8 cellular contexts compared by ENCODE assay signal in the genomic region with DNA sequence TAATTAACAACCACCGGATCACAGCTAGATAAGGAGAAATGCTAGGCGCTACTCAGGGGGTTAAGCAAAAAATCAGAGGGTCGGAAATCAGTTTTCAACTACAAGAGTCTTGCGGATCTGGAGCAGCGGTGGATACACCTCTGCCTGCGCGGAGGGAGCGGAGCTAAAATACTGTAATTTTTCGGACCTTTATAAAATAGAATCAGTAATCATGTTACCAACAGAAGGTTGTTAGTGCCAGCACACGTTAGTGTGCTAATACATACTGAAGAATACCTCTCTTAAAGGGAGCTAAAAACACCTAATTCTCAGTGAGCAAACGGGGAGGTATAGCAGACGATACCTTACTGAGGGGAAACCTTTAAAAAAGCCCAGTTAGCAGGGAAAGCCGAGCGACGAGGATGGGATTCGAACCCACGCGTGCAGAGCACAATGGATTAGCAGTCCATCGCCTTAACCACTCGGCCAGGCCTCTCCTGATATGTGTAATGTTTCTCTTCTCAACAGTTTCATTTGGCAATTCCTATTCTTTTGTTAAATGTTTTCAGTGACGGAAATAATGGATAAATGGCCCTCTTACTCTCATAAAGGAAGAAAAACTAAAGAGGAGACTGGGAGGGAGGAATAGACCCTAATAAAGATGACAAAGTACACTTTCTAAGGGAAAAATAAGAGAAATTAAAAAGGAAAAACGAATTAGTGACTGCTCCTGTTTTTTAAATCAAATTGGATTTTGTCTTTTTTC. TPM values are rescaled to one million over a fixed set of nuclear protein-coding genes. Genes with fewer than 3 reads are reported as not detected.
A peak's percentile ranks its signal among the peaks of the same experiment; 100 is the strongest.
DNase-seq lines count a peak whose midpoint lies in the region; ATAC-seq lines count a peak whose summit lies in the region.

No MANE protein-coding gene starts in this region.

- peak overlapping the region; percentile 91 for H3K27ac Mint-ChIP-seq in memory B cell

- ATAC-seq in memory B cell (ENCODE audit: low read depth), result peak; percentile 75
- no peak for ATAC-seq in HG03469 (IDR thresholded peaks at IDR 0.05; ENCODE audit: unreplicated experiment)

- H3K4me1 Mint-ChIP-seq in memory B cell, result peaks cover 9% of the 10 kb centered on the region

- no peaks in the 10 kb centered on the region for H3K36me3 Mint-ChIP-seq in memory B cell

- peak; percentile 45 for DNase-seq in NK-92 treated with Interleukin-12 subunit alpha and Interleukin-12 subunit beta, amount 100 ng/mL, for 24 hours (lab: John Stamatoyannopoulos, UW)
- DNase-seq in NK-92 (lab: John Stamatoyannopoulos, UW; ENCODE audit: unreplicated experiment) (no peak), M059J (ENCODE audit: low read depth) (peak; percentile 91), ecto neural progenitor cell (ENCODE audit: low spot score) (peak; percentile 73), memory B cell (ENCODE audit: low spot score in 2 of 2) (peak; percentile 44 to 50)
- peak; percentile 69 to 71 for DNase-seq in activated CD4-positive, alpha-beta T cell treated with anti-CD3 and anti-CD28 coated beads, Interleukin-2, amount 50 U/mL, for 4 hours
- DNase-seq in stimulated activated CD8-positive, alpha-beta memory T cell treated with anti-CD3 and anti-CD28 coated beads, Interleukin-7, amount 100 ng/mL, for 4 hours (ENCODE audit: low read depth in 2 of 2), result peak; percentile 53 to 69

- H3K9me3 Mint-ChIP-seq in memory B cell, result no peaks in the 10 kb centered on the region

- H3K27me3 Mint-ChIP-seq in memory B cell, result no peaks in the 10 kb centered on the region

- H3K4me3 Mint-ChIP-seq in memory B cell, result peak overlapping the region; percentile 93

RNA-seq across cellular contexts. Expression of a gene that starts 59.7 kb away (rescaled TPM):
- 55.2 and 56.8 TPM in 2 replicates for total RNA-seq in M059J (2014; rRNA removed; shearing (Covaris generic))
